ENCODE assay signal across 20 cellular contexts in the genomic region with DNA sequence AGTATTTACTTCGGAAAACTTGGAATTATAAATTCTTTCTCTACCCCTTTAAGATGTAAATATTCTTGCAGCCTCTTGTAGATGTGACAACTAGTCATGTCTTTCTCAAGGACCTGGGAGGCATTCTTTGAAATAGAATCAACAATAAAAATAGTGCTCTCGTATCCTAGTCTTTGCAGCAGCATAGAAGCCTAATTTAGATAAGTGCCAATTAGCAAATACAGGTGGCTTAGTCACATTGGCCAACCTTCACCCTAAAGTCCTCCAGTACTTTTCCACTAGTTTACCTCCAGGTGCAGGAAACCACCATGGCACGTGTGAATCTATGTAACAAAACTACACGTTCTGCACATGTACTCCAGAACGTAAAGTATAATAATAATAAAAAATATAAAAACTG. TPM values are rescaled to one million over a fixed set of nuclear protein-coding genes. Genes with fewer than 3 reads are reported as not detected.
DNase-seq lines count a peak whose midpoint lies in the region; ATAC-seq, FAIRE-seq and TF ChIP-seq lines count a peak whose summit lies in the region.
"Had no signal": no experiment of that assay in that cellular context is flagged by ENCODE, and none has a peak within 500 bp of the region (broad histone marks: within the 10 kb centered on the region; RNA-seq: fewer than 3 reads in every experiment).

No MANE protein-coding gene starts in this region.

- no peak for FAIRE-seq in D721Med (lab: Jason Lieb, UNC)

- H3K27me3 ChIP-seq in left lung = no peaks in the 10 kb centered on the region

- H3K36me3 ChIP-seq in left lung = no peaks in the 10 kb centered on the region

- H3K27ac ChIP-seq in left lung = no peak overlapping the region
- H3K27ac ChIP-seq: GM23248 had no signal

- peaks cover 0 to 5% of the 10 kb centered on the region in 2 donors for H3K4me1 ChIP-seq in left lung

- CTCF ChIA-PET in HEK293T (lab: Yijun Ruan, JAX) = interaction anchor here (0.6 kb wide), 1 partner anchor 27 kb away, joined by 3 read pairs; no protein-coding TSS in a partner anchor

- DNase-seq in NCI-H1092 treated with DMSO at 0.1 percent for 48 hours (lab: John Stamatoyannopoulos, UW) = peak; percentile 22
- no peak for DNase-seq in NCI-H1092 (lab: John Stamatoyannopoulos, UW)
- peak; percentile 39 for DNase-seq in NCI-H2029 (lab: John Stamatoyannopoulos, UW)
- DNase-seq in NCI-H510A treated with DMSO at 0.1 percent for 48 hours (lab: John Stamatoyannopoulos, UW) = peak; percentile 76
- DNase-seq in left lung = no peak
- DNase-seq in HEK293T (ENCODE audit: extremely low spot score) = no peak
- DNase-seq in D721Med (ENCODE audit: insufficient read length, low spot score) = no peak
- DNase-seq: 8988T, GF-D8, GM23248, MM.1S, NCI-H1694, NCI-H2171 treated with DMSO at 0.1 percent for 48 hours, NCI-H524, SW 1271, T-helper 2 cell had no signal

- ATAC-seq in left lung (peak; percentile 51), HG03354 (IDR thresholded peaks at IDR 0.05; ENCODE audit: poor library complexity, severe bottlenecking, unreplicated experiment) (no peak)
- ATAC-seq: HCT116, Panc1, Right ventricle myocardium inferior had no signal

- intact Hi-C loops in left lung (cut with DNase I) = no loop called here

- H3K9me3 ChIP-seq in left lung = no peaks in the 10 kb centered on the region

- POLR2A ChIA-PET in HEK293T (lab: Yijun Ruan, JAX) = no interaction called here

- no peak overlapping the region for H3K4me3 ChIP-seq in left lung
- H3K4me3 ChIP-seq: GM23248 had no signal

- TF ChIP-seq CTCF in left lung (IDR thresholded peaks at IDR 0.05) (no peak), D721Med (IDR thresholded peaks at IDR 0.05; ENCODE audit: insufficient read depth, missing control alignments) (no peak)

TF ChIP-seq in HEK293T, 16 proteins besides CTCF, POLR2A, EP300 and RAD21:
- TF ChIP-seq L3MBTL2 (conservative IDR thresholded peaks at IDR 0.05) (no peak), LEF1 (IDR thresholded peaks at IDR 0.05; ENCODE audit: borderline replicate concordance) (no peak), HDGF (IDR thresholded peaks at IDR 0.05; ENCODE audit: borderline replicate concordance) (no peak), PKNOX1 (IDR thresholded peaks at IDR 0.05) (no peak), FOXK2 (IDR thresholded peaks at IDR 0.05) (no peak), ZNF384 (IDR thresholded peaks at IDR 0.05) (no peak), SP1 (IDR thresholded peaks at IDR 0.05) (no peak), FOXM1 (IDR thresholded peaks at IDR 0.05; ENCODE audit: borderline replicate concordance) (no peak)

RNA-seq across cellular contexts. Expression of gene ZSWIM2, which starts 3.5 kb away (rescaled TPM):
- not detected for total RNA-seq in left lung
- total RNA-seq: GM23248, Right ventricle myocardium inferior had no signal

Comparison
In these comparisons a context has a peak if more than half of its experiments do, and no peak if none do; other contexts are left out.
1. DNase-seq: peak in NCI-H1092 treated with DMSO at 0.1 percent for 48 hours (single experiment), NCI-H2029 (single experiment) and NCI-H510A treated with DMSO at 0.1 percent for 48 hours (single experiment); none in NCI-H1092 (single experiment), left lung (0 of 2), HEK293T (single experiment) and D721Med (single experiment).